ENCODE assay signal across 16 cellular contexts in genomic region chr20:44566811-44567210, GRCh38. TPM values are rescaled to one million over a fixed set of nuclear protein-coding genes. Genes with fewer than 3 reads are reported as not detected.
DNase-seq lines count a peak whose midpoint lies in the region; ATAC-seq and TF ChIP-seq lines count a peak whose summit lies in the region.
"Had no signal": no experiment of that assay in that cellular context is flagged by ENCODE, and none has a peak within 500 bp of the region (broad histone marks: within the 10 kb centered on the region; RNA-seq: fewer than 3 reads in every experiment).

No MANE protein-coding gene starts in this region.

- H3K27ac ChIP-seq in IMR-90 (ENCODE audit: insufficient read depth, low read length): no peak overlapping the region
- no peak overlapping the region for H3K27ac ChIP-seq in mammary epithelial cell (ENCODE audit: insufficient read depth, low read depth, low read length)
- H3K27ac ChIP-seq in foreskin keratinocyte: peak overlapping the region; percentile 27
- peak overlapping the region; percentile 74 to 95 (median 84) for H3K27ac ChIP-seq in sigmoid colon
- H3K27ac ChIP-seq in stomach: peak overlapping the region in 1 of 5 donors; percentile 47
- H3K27ac ChIP-seq: A549, GM23248, HL-60 had no signal

- in situ Hi-C loops in IMR-90 (cut with MboI; ENCODE audit: low sequenced_read_pairs): no loop called here
- in situ Hi-C loops in mammary epithelial cell (cut with MboI; ENCODE audit: low sequenced_read_pairs in 2 of 2): no loop called here

- H2AK9ac ChIP-seq in IMR-90 (replicated peaks; ENCODE audit: low read depth, low read length, poor library complexity): no peak overlapping the region

- H3K9me1 ChIP-seq in IMR-90 (ENCODE audit: insufficient read depth, low read length): peaks cover 11% of the 10 kb centered on the region; the same call in 1 of the 2 replicates

- no peak overlapping the region for H3K14ac ChIP-seq in IMR-90 (replicated peaks; ENCODE audit: low read depth, low read length)

- POLR2A ChIA-PET in IMR-90 (lab: Charles Lee; ENCODE audit: unreplicated experiment): no interaction called here

- ATAC-seq in IMR-90 (ENCODE audit: low read depth): no peak
- ATAC-seq in foreskin keratinocyte: no peak
- no peak for ATAC-seq in HG02852 (IDR thresholded peaks at IDR 0.05; ENCODE audit: unreplicated experiment)
- no peak for ATAC-seq in GM21576 (IDR thresholded peaks at IDR 0.05; ENCODE audit: unreplicated experiment)
- ATAC-seq: A549; CD8-positive, alpha-beta T cell; HCT116 had no signal

- H3K9ac ChIP-seq in IMR-90 (ENCODE audit: low read depth, low read length) (no peak overlapping the region), mammary epithelial cell (ENCODE audit: insufficient read depth, low read length) (no peak overlapping the region)
- H3K9ac ChIP-seq: GM23248 had no signal

- no peak overlapping the region for H3K4me3 ChIP-seq in IMR-90 (ENCODE audit: insufficient read depth, low read depth, low read length)
- H3K4me3 ChIP-seq in mammary epithelial cell (replicated peaks in 1 of 3; ENCODE audit: insufficient read depth in 1 of 3, low read depth in 2 of 3, low read length in 3 of 3): no peak overlapping the region
- H3K4me3 ChIP-seq in sigmoid colon: peak overlapping the region in 1 of 4 donors; percentile 19
- H3K4me3 ChIP-seq in stomach: no peak overlapping the region
- H3K4me3 ChIP-seq: A549, GM23248 had no signal

- H3K18ac ChIP-seq in IMR-90 (ENCODE audit: low read depth, low read length): no peak overlapping the region

- no peaks in the 10 kb centered on the region for H3K9me3 ChIP-seq in IMR-90 (ENCODE audit: control insufficient read depth, insufficient read depth, low read length)
- no peaks in the 10 kb centered on the region for H3K9me3 ChIP-seq in mammary epithelial cell (replicated peaks; ENCODE audit: insufficient read depth, low read length)
- H3K9me3 ChIP-seq in sigmoid colon: no peaks in the 10 kb centered on the region
- no peaks in the 10 kb centered on the region for H3K9me3 ChIP-seq in stomach
- H3K9me3 ChIP-seq: A549 had no signal

- H3K79me2 ChIP-seq in mammary epithelial cell (ENCODE audit: insufficient read depth, low read length): no peaks in the 10 kb centered on the region

- H3K23ac ChIP-seq in IMR-90 (ENCODE audit: low read depth, low read length): no peak overlapping the region

- no peak overlapping the region for H4K5ac ChIP-seq in IMR-90 (ENCODE audit: low read depth, low read length)

- no peak for TF ChIP-seq POLR2A in IMR-90 (IDR thresholded peaks at IDR 0.05; ENCODE audit: low read depth, low read length)
- TF ChIP-seq POLR2A in sigmoid colon (IDR thresholded peaks at IDR 0.05): no peak
- no peak for TF ChIP-seq POLR2A in stomach (IDR thresholded peaks at IDR 0.05)

- H4K91ac ChIP-seq in IMR-90 (ENCODE audit: insufficient read depth, low read depth, low read length): no peak overlapping the region

- H3K4me1 ChIP-seq in IMR-90 (ENCODE audit: control insufficient read depth, insufficient read depth, low read length) (peaks cover 7% of the 10 kb centered on the region), mammary epithelial cell (ENCODE audit: insufficient read depth, low read length) (peaks cover 4% of the 10 kb centered on the region), foreskin keratinocyte (peaks cover 13% of the 10 kb centered on the region), sigmoid colon (peaks cover 0 to 71% (median 55%) of the 10 kb centered on the region in 4 donors), stomach (peaks cover 0 to 22% (median 8%) of the 10 kb centered on the region in 4 donors)
- H3K4me1 ChIP-seq: A549 had no signal

- H3K27me3 ChIP-seq in IMR-90 (ENCODE audit: control insufficient read depth, insufficient read depth, low read length): no peaks in the 10 kb centered on the region
- no peaks in the 10 kb centered on the region for H3K27me3 ChIP-seq in mammary epithelial cell (ENCODE audit: insufficient read depth, low read length)
- H3K27me3 ChIP-seq in foreskin keratinocyte: no peaks in the 10 kb centered on the region
- no peaks in the 10 kb centered on the region for H3K27me3 ChIP-seq in sigmoid colon
- H3K27me3 ChIP-seq in stomach: no peaks in the 10 kb centered on the region

- H3K4me2 ChIP-seq in IMR-90 (ENCODE audit: low read depth, low read length): no peak overlapping the region
- H3K4me2 ChIP-seq in mammary epithelial cell (ENCODE audit: insufficient read depth, low read depth, low read length): no peak overlapping the region
- H3K4me2 ChIP-seq: A549 had no signal

- H4K20me1 ChIP-seq in IMR-90 (ENCODE audit: insufficient read depth, low read length) (no peaks in the 10 kb centered on the region), mammary epithelial cell (ENCODE audit: insufficient read depth, low read length) (no peaks in the 10 kb centered on the region)

- H3K56ac ChIP-seq in IMR-90 (ENCODE audit: extremely low read depth, insufficient read depth, low read length): no peak overlapping the region

- peak overlapping the region; percentile 6; the same call in 1 of the 2 replicates for H2BK120ac ChIP-seq in IMR-90 (ENCODE audit: low read depth, low read length)

- peaks cover 4 to 26% of the 10 kb centered on the region in 2 experiments for H3K79me1 ChIP-seq in IMR-90 (ENCODE audit: low read depth in 1 of 2, low read length in 2 of 2)

- H2AFZ ChIP-seq in IMR-90 (replicated peaks; ENCODE audit: low read length, poor library complexity) (no peak overlapping the region), mammary epithelial cell (ENCODE audit: low read depth, low read length) (no peak overlapping the region)
- H2AFZ ChIP-seq: GM23248 had no signal

- no peak overlapping the region for H3K4ac ChIP-seq in IMR-90 (ENCODE audit: low read depth, low read length)

- TF ChIP-seq CTCF in IMR-90 (conservative IDR thresholded peaks at IDR 0.05; ENCODE audit: low read depth, low read length) (no peak), mammary epithelial cell (conservative IDR thresholded peaks at IDR 0.05 in 1 of 2, IDR thresholded peaks at IDR 0.05 in 1 of 2; ENCODE audit: extremely low read depth in 1 of 2, insufficient read depth in 1 of 2, low read depth in 1 of 2, low read length in 2 of 2) (no peak), foreskin keratinocyte (conservative IDR thresholded peaks at IDR 0.05) (no peak), sigmoid colon (IDR thresholded peaks at IDR 0.05) (no peak), stomach (IDR thresholded peaks at IDR 0.05) (no peak)

- TF ChIP-seq RAD21 in IMR-90 (IDR thresholded peaks at IDR 0.05; ENCODE audit: low read length): no peak

- intact Hi-C loops in IMR-90 (cut with micrococcal nuclease) (no loop called here), mammary epithelial cell (cut with micrococcal nuclease) (no loop called here), sigmoid colon (cut with DNase I) (no loop called here), stomach (cut with DNase I; ENCODE audit: low total_unique reads) (no loop called here)

- H2AK5ac ChIP-seq in IMR-90 (ENCODE audit: low read depth, low read length): no peak overlapping the region

- dilution Hi-C loops in IMR-90 (cut with HindIII; ENCODE audit: low sequenced_read_pairs, unreplicated experiment) (no loop called here), mammary epithelial cell (cut with HindIII; ENCODE audit: low sequenced_read_pairs) (no loop called here)

- H2BK5ac ChIP-seq in IMR-90 (ENCODE audit: low read depth, low read length, poor library complexity, severe bottlenecking): no peak overlapping the region

- BruUV-seq in IMR-90 (replicated peaks; lab: Mats Ljungman, UMichigan) (no TSS peak), mammary epithelial cell (replicated peaks; lab: Mats Ljungman, UMichigan) (no TSS peak)

- H3K36me3 ChIP-seq in IMR-90 (ENCODE audit: control insufficient read depth, insufficient read depth, low read length) (no peaks in the 10 kb centered on the region), mammary epithelial cell (ENCODE audit: insufficient read depth, low read length) (no peaks in the 10 kb centered on the region), sigmoid colon (no peaks in the 10 kb centered on the region), stomach (no peaks in the 10 kb centered on the region)

- CTCF ChIA-PET in IMR-90 (lab: Yijun Ruan, JAX) (no interaction called here), mammary epithelial cell (lab: Charles Lee; ENCODE audit: low non-redundant PET) (no interaction called here)

- DNase-seq in IMR-90 (no peak), mammary epithelial cell (peak; percentile 47), foreskin keratinocyte (peak; percentile 73 to 82), sigmoid colon (no peak), stomach (no peak)
- DNase-seq: CD8-positive, alpha-beta T cell; COR-L47; DMS153; DMS79 treated with DMSO at 0.1 percent for 48 hours; EL; GM23248 had no signal

- no peak overlapping the region for H4K8ac ChIP-seq in IMR-90 (ENCODE audit: low read depth in 2 of 2, low read length in 2 of 2)

- TF ChIP-seq EP300 in sigmoid colon (IDR thresholded peaks at IDR 0.05): no peak
- no peak for TF ChIP-seq EP300 in stomach (IDR thresholded peaks at IDR 0.05)

- no peak overlapping the region; the same call in 1 of the 2 replicates for H2BK20ac ChIP-seq in IMR-90 (ENCODE audit: low read depth, low read length)

- no peak overlapping the region for H2BK15ac ChIP-seq in IMR-90 (ENCODE audit: low read depth, low read length)

RNA-seq across cellular contexts. Expression of gene PKIG, which starts 15.6 kb away (rescaled TPM):
- total RNA-seq in IMR-90 (2012; rRNA removed) (69.4 and 78.3 TPM in 2 replicates), mammary epithelial cell (10 to 100 TPM; 13.7 to 15.2 TPM), foreskin keratinocyte (19.9 and 20.7 TPM in 2 replicates), sigmoid colon (100 to 1,000 TPM; 348 to 511 (median 395) TPM), stomach (100 to 1,000 TPM in 1 of 5 donors, 10 to 100 TPM in 4; 17.4 to 113 (median 41.7) TPM)
- polyA plus RNA-seq in IMR-90 (2012; rRNA removed) (89.6 and 91.2 TPM in 2 replicates), mammary epithelial cell (9.7 TPM), foreskin keratinocyte (23.5 and 25.4 TPM in 2 replicates), sigmoid colon (10 to 100 TPM; 43.9 to 78.4 (median 75.7) TPM), stomach (100 to 1,000 TPM in 1 of 3 donors, 10 to 100 TPM in 2; 52.0 to 124 (median 86.9) TPM)
- 107 and 152 TPM in 2 replicates for polyA plus RNA-seq in IMR-90 (2012; cell fraction: cytosol; rRNA removed)
- polyA plus RNA-seq in IMR-90 (2012; cell fraction: nucleus; rRNA removed; ENCODE audit: low replicate concordance): 30.7 and 43.9 TPM in 2 replicates
- polyA minus RNA-seq in mammary epithelial cell: 10.6 TPM

RNA-seq across cellular contexts. Expression of gene SERINC3, which starts 44.9 kb away (rescaled TPM):
- 88.3 and 101 TPM in 2 replicates for total RNA-seq in IMR-90 (2012; rRNA removed)
- polyA plus RNA-seq in IMR-90 (2012; rRNA removed): 132 TPM in 2 replicates
- 80.8 and 87.4 TPM in 2 replicates for polyA plus RNA-seq in IMR-90 (2012; cell fraction: cytosol; rRNA removed)
- 53.6 and 92.5 TPM in 2 replicates for polyA plus RNA-seq in IMR-90 (2012; cell fraction: nucleus; rRNA removed; ENCODE audit: low replicate concordance)
- 100 to 1,000 TPM; 101 to 153 TPM for total RNA-seq in mammary epithelial cell
- polyA plus RNA-seq in mammary epithelial cell: 169 TPM
- 194 TPM for polyA minus RNA-seq in mammary epithelial cell
- total RNA-seq in foreskin keratinocyte: 54.8 and 69.2 TPM in 2 replicates
- polyA plus RNA-seq in foreskin keratinocyte: 26.3 and 27.6 TPM in 2 replicates
- total RNA-seq in sigmoid colon: 100 to 1,000 TPM in 1 of 4 donors, 10 to 100 TPM in 3; 75.9 to 112 (median 88.8) TPM
- 10 to 100 TPM; 11.1 to 58.2 (median 21.0) TPM for polyA plus RNA-seq in sigmoid colon
- total RNA-seq in stomach: 100 to 1,000 TPM in 1 of 5 donors, 10 to 100 TPM in 3, 1 to 10 TPM in 1; 9.6 to 109 (median 84.6) TPM
- polyA plus RNA-seq in stomach: 10 to 100 TPM; 17.4 to 25.0 (median 24.0) TPM

Comparison
In these comparisons a context has a peak if more than half of its experiments do, and no peak if none do; other contexts are left out.
1. DNase-seq: peak in mammary epithelial cell (single experiment) and foreskin keratinocyte (2 of 2); none in IMR-90 (single experiment), sigmoid colon (single experiment) and stomach (single experiment).
2. H3K27ac ChIP-seq: peak in foreskin keratinocyte (single experiment) and sigmoid colon (4 of 4); none in IMR-90 (single experiment) and mammary epithelial cell (single experiment).